In the genomic region with DNA sequence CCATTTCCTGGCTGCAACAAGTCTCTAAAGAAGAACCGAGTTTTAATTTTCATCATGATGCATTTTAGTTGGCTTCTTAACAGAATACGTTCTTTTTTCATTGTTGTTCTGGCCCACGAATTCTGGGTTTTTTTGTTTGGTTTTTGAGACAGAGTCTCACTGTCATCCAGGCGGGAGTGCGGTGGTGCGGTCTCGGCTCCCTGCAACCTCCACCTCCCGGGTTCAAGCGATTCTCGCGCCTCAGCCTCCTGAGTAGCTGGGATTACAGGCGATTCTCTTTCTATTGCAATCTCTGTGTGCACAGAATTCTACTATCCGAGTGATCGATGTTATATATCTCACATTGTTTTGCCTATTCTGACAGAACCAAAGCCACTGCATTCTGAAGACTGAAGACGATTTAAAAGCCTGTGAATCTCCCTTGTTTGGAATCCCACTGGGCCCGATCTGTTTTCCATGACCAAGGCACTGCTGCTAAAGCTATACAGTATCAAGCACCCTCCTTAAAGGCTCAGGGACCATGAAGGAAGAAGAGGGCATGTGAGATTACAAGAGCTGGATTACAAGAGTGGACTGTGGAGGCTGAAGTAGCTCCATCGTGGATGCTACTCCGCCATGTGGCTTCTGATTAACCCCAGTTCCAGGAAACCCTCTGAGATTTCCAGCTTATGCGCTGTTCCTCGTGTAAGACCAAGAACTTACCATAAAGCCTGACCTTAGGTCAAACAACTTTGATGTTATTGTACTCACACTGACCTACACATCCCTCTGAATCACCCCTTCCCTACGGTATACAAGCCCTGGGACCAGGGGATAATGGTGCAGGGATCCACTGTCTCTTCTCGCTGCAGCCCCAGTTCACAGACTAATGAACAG, we compare ENCODE assay signal across 15 cellular contexts.
"Had no signal": no experiment of that assay in that cellular context is flagged by ENCODE, and none has a peak within 500 bp of the region (broad histone marks: within the 10 kb centered on the region; RNA-seq: fewer than 3 reads in every experiment).

No MANE protein-coding gene starts in this region.

- H3K27me3 ChIP-seq: ascending aorta, cardiac muscle cell, esophagus squamous epithelium, neutrophil, tibial artery had no signal

- H3K4me3 ChIP-seq: ascending aorta, cardiac muscle cell, esophagus squamous epithelium, smooth muscle cell, tibial artery had no signal

- DNase-seq: activated CD4-positive, alpha-beta memory T cell treated with anti-CD3 and anti-CD28 coated beads for 36 hours; activated gamma-delta T cell; activated T-cell treated with anti-CD3 and anti-CD28 coated beads, Interleukin-2, amount 50 U/mL, for 4 hours; esophagus squamous epithelium; foreskin melanocyte; retina; tibial artery had no signal

- H3K9me3 Mint-ChIP-seq: activated CD4-positive, alpha-beta memory T cell treated with anti-CD3 and anti-CD28 coated beads for 36 hours; activated T-cell treated with anti-CD3 and anti-CD28 coated beads, Interleukin-2, amount 50 U/mL, for 4 hours; memory B cell had no signal

- H3K4me1 Mint-ChIP-seq: memory B cell had no signal

- H3K36me3 Mint-ChIP-seq: activated CD4-positive, alpha-beta memory T cell treated with anti-CD3 and anti-CD28 coated beads for 36 hours; memory B cell had no signal

- FAIRE-seq: colon, islet of Langerhans had no signal

- H3K27ac ChIP-seq: ascending aorta, cardiac muscle cell, esophagus squamous epithelium, neutrophil, tibial artery had no signal

- H3K4me2 ChIP-seq: smooth muscle cell had no signal

- ATAC-seq: activated T-cell treated with anti-CD3 and anti-CD28 coated beads, Interleukin-2, amount 50 U/mL, for 4 hours; left lobe of liver had no signal

- H3K4me3 Mint-ChIP-seq: activated CD4-positive, alpha-beta memory T cell treated with anti-CD3 and anti-CD28 coated beads for 36 hours; activated T-cell treated with anti-CD3 and anti-CD28 coated beads, Interleukin-2, amount 50 U/mL, for 4 hours; memory B cell had no signal

- H3K27ac Mint-ChIP-seq: activated CD4-positive, alpha-beta memory T cell treated with anti-CD3 and anti-CD28 coated beads for 36 hours; memory B cell had no signal

- H3K36me3 ChIP-seq: ascending aorta, cardiac muscle cell, esophagus squamous epithelium, neutrophil had no signal

- H3K9me3 ChIP-seq: ascending aorta, esophagus squamous epithelium, neutrophil, tibial artery had no signal
